Comparison of ENCODE assay signal across 24 cellular contexts in the genomic region with DNA sequence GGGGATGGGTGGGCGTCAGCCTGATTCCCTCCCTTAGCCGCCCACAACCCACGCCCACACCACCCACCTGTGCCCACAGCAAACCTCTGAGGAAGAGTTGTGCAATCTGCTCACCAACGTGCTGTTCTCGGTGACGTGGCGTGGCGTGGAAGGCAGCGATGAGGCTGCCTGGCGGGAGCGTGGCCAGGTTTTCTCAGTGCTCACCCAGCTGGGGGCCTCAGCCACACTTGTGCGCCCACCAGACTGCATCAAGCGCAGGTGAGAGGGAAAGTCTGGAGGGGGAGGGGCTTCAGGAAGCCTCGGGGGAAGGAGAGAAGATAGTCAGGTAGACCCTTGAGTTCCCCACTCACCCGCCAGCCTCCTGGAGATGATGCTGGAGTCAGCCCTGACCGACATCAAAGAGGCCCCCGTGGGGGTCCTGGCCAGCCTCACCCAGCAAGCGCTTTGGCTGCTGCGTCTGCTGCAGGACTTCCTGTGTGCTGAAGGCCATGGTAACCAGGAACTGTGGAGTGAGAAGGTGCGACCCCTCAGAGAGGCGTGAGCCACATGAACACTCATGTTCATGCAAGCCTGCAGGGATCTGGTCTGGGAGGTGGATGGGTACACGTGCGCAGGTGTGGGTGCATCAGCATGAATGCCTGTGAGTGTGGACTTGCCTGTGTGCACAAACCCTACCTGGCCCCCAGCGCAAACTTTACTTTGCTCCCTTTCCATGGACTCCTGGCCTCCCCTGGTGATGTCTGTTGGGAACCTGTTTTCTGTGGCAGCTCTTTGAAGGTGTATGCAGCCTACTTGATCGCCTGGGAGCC. TPM values are rescaled to one million over a fixed set of nuclear protein-coding genes. Genes with fewer than 3 reads are reported as not detected.
DNase-seq lines count a peak whose midpoint lies in the region; ATAC-seq and TF ChIP-seq lines count a peak whose summit lies in the region.
"Had no signal": no experiment of that assay in that cellular context is flagged by ENCODE, and none has a peak within 500 bp of the region (broad histone marks: within the 10 kb centered on the region; RNA-seq: fewer than 3 reads in every experiment).

No MANE protein-coding gene starts in this region.

- H3K4me3 ChIP-seq in BLaER1 (no peak overlapping the region), H7 (ENCODE audit: insufficient read depth, low read depth, low read length) (no peak overlapping the region), osteoblast (ENCODE audit: insufficient read depth, low read length) (no peak overlapping the region)
- H3K4me3 ChIP-seq: breast epithelium, lung, skin epidermis had no signal

- H3K9me3 ChIP-seq in BLaER1: no peaks in the 10 kb centered on the region
- no peaks in the 10 kb centered on the region for H3K9me3 ChIP-seq in osteoblast (ENCODE audit: low read depth, low read length)
- H3K9me3 ChIP-seq: breast epithelium had no signal

- peaks cover 84% of the 10 kb centered on the region for H3K36me3 ChIP-seq in BLaER1
- H3K36me3 ChIP-seq in H7 (replicated peaks; ENCODE audit: control insufficient read depth, insufficient read depth, low read length): peaks cover 31% of the 10 kb centered on the region
- no peaks in the 10 kb centered on the region for H3K36me3 ChIP-seq in osteoblast (ENCODE audit: insufficient read depth, low read length)

- H2AFZ ChIP-seq in osteoblast (ENCODE audit: low read length): no peak overlapping the region

- peaks cover 6% of the 10 kb centered on the region for H3K4me1 Mint-ChIP-seq in glutamatergic neuron (ENCODE audit: low read depth, unreplicated experiment)

- H3K27me3 Mint-ChIP-seq in glutamatergic neuron (ENCODE audit: unreplicated experiment): peaks cover 5% of the 10 kb centered on the region
- H3K27me3 Mint-ChIP-seq: activated naive CD4-positive, alpha-beta T cell treated with anti-CD3 and anti-CD28 coated beads, Interleukin-2, amount 50 U/mL, for 24 hours; naive thymus-derived CD4-positive, alpha-beta T cell had no signal

- no peaks in the 10 kb centered on the region for H3K36me3 Mint-ChIP-seq in glutamatergic neuron (ENCODE audit: unreplicated experiment)

- peaks cover 2% of the 10 kb centered on the region for H3K9me3 Mint-ChIP-seq in glutamatergic neuron (ENCODE audit: unreplicated experiment)
- H3K9me3 Mint-ChIP-seq: activated naive CD4-positive, alpha-beta T cell treated with anti-CD3 and anti-CD28 coated beads, Interleukin-2, amount 50 U/mL, for 24 hours; H9; naive thymus-derived CD4-positive, alpha-beta T cell had no signal

- H3K4me2 ChIP-seq in BLaER1 (no peak overlapping the region), osteoblast (ENCODE audit: insufficient read depth, low read length) (no peak overlapping the region)

- H3K79me2 ChIP-seq in osteoblast (ENCODE audit: insufficient read depth, low read length): no peaks in the 10 kb centered on the region

- H3K9ac ChIP-seq in BLaER1: peak overlapping the region; percentile 53; the same call in 1 of the 2 replicates

- no peak overlapping the region for H3K4me3 Mint-ChIP-seq in glutamatergic neuron (ENCODE audit: unreplicated experiment)
- H3K4me3 Mint-ChIP-seq: activated CD8-positive, alpha-beta T cell treated with anti-CD3 and anti-CD28 coated beads, Interleukin-2, amount 10 ng/mL, durations not matched to agents 7 days and 5 days; activated naive CD4-positive, alpha-beta T cell treated with anti-CD3 and anti-CD28 coated beads, Interleukin-2, amount 50 U/mL, for 24 hours; H9; naive thymus-derived CD4-positive, alpha-beta T cell had no signal

- TF ChIP-seq CTCF in glutamatergic neuron (IDR thresholded peaks at IDR 0.05; ENCODE audit: partially characterized antibody, unreplicated experiment) (no peak), osteoblast (IDR thresholded peaks at IDR 0.05; ENCODE audit: extremely low read depth, low read depth, low read length) (no peak)

- H3K4me1 ChIP-seq in BLaER1: peaks cover 42% of the 10 kb centered on the region
- H3K4me1 ChIP-seq in osteoblast (ENCODE audit: insufficient read depth, low read length): no peaks in the 10 kb centered on the region
- H3K4me1 ChIP-seq: breast epithelium had no signal

- DNase-seq in H7 (peak; percentile 51), glutamatergic neuron (peak; percentile 10), osteoblast (ENCODE audit: insufficient read length, low spot score, missing footprints) (peak; percentile 88), sciatic nerve (ENCODE audit: low spot score) (no peak), AG20443 (ENCODE audit: low spot score) (no peak), ecto neural progenitor cell (ENCODE audit: low spot score) (no peak)
- DNase-seq: ACHN; activated CD4-positive, alpha-beta T cell treated with anti-CD3 and anti-CD28 coated beads for 1 hour; activated CD8-positive, alpha-beta T cell treated with anti-CD3 and anti-CD28 coated beads, Interleukin-2, amount 10 ng/mL, durations not matched to agents 7 days and 5 days; effector memory CD4-positive, alpha-beta T cell; H9; Karpas-422; naive thymus-derived CD4-positive, alpha-beta T cell; NCI-H1436; NCI-H2081; NCI-H524 treated with DMSO at 0.1 percent for 48 hours; OCI-M1; stimulated activated naive CD8-positive, alpha-beta T cell treated with anti-CD3 and anti-CD28 coated beads, Interleukin-15, Interleukin-2, amounts not matched to agents 100 U/mL and 50 U/mL, for 24 hours had no signal

- H4K20me1 ChIP-seq in BLaER1: no peaks in the 10 kb centered on the region
- no peaks in the 10 kb centered on the region for H4K20me1 ChIP-seq in osteoblast (ENCODE audit: insufficient read depth, low read length)

- H3K27me3 ChIP-seq in BLaER1 (no peaks in the 10 kb centered on the region), H7 (ENCODE audit: control insufficient read depth, insufficient read depth, low read length) (no peaks in the 10 kb centered on the region), osteoblast (ENCODE audit: insufficient read depth, low read length) (no peaks in the 10 kb centered on the region)
- H3K27me3 ChIP-seq: breast epithelium had no signal

- ATAC-seq in sciatic nerve: no peak
- ATAC-seq: activated CD8-positive, alpha-beta T cell treated with anti-CD3 and anti-CD28 coated beads, Interleukin-2, amount 10 ng/mL, durations not matched to agents 7 days and 5 days; naive thymus-derived CD4-positive, alpha-beta T cell had no signal

- no peak overlapping the region for H3K27ac Mint-ChIP-seq in glutamatergic neuron (ENCODE audit: unreplicated experiment)
- H3K27ac Mint-ChIP-seq: activated CD8-positive, alpha-beta T cell treated with anti-CD3 and anti-CD28 coated beads, Interleukin-2, amount 10 ng/mL, durations not matched to agents 7 days and 5 days; activated naive CD4-positive, alpha-beta T cell treated with anti-CD3 and anti-CD28 coated beads, Interleukin-2, amount 50 U/mL, for 24 hours; H9; naive thymus-derived CD4-positive, alpha-beta T cell had no signal

- peak overlapping the region; percentile 60 for H3K27ac ChIP-seq in BLaER1
- H3K27ac ChIP-seq in osteoblast (ENCODE audit: low read depth, low read length): no peak overlapping the region
- H3K27ac ChIP-seq: breast epithelium, HL-60, skin epidermis had no signal

- intact Hi-C loops in sciatic nerve (cut with DNase I): no loop called here

RNA-seq across cellular contexts. Expression of a gene that starts 21.7 kb away (rescaled TPM):
- total RNA-seq in H7 (2014; rRNA removed; shearing (Covaris generic)): 51.6 and 65.4 TPM in 2 replicates
- total RNA-seq in glutamatergic neuron (ENCODE audit: unreplicated experiment): 38.0 TPM
- total RNA-seq in osteoblast: 2.1 and 4.3 TPM in 2 replicates
- 44.0 TPM for total RNA-seq in sciatic nerve

RNA-seq across cellular contexts. Expression of a gene that starts 24.6 kb away (rescaled TPM):
- 40.0 and 40.9 TPM in 2 replicates for total RNA-seq in H7 (2014; rRNA removed; shearing (Covaris generic))
- total RNA-seq in glutamatergic neuron (ENCODE audit: unreplicated experiment) (41.4 TPM), osteoblast (17.4 and 20.6 TPM in 2 replicates), sciatic nerve (40.9 TPM)

Comparison
In these comparisons a context has a peak if more than half of its experiments do, and no peak if none do; other contexts are left out.
1. DNase-seq: peak in H7 (single experiment), glutamatergic neuron (single experiment) and osteoblast (single experiment); none in sciatic nerve (single experiment), AG20443 (single experiment) and ecto neural progenitor cell (single experiment).